In genomic region chr18:8704361-8705279, GRCh38 we compare ENCODE assay signal across 8 cellular contexts. TPM values are rescaled to one million over a fixed set of nuclear protein-coding genes. Genes with fewer than 3 reads are reported as not detected.
DNase-seq lines count a peak whose midpoint lies in the region; ATAC-seq and TF ChIP-seq lines count a peak whose summit lies in the region.

No MANE protein-coding gene starts in this region.

- H3K79me2 ChIP-seq in Loucy (ENCODE audit: insufficient read depth, low read length), result peaks cover 23% of the 10 kb centered on the region; the same call in 1 of the 2 replicates

- H3K9me2 ChIP-seq in Loucy (replicated peaks; ENCODE audit: low read depth, low read length), result no peaks in the 10 kb centered on the region

- H3K36me3 ChIP-seq in HAP-1 (replicated peaks) (0 out of 2 replicates have a peak, but pooled peaks cover 5% of the 10 kb centered on the region), Loucy (ENCODE audit: insufficient read depth, low read length) (no peaks in the 10 kb centered on the region), neuron (ENCODE audit: insufficient read depth, low read length) (no peaks in the 10 kb centered on the region), stomach smooth muscle (ENCODE audit: control insufficient read depth in 2 of 2, insufficient read depth in 2 of 2, low read length in 2 of 2) (no peaks in the 10 kb centered on the region)

- peak overlapping the region; percentile 94 for H2AFZ ChIP-seq in Loucy (ENCODE audit: low read length)
- peak overlapping the region; percentile 94 for H2AFZ ChIP-seq in neuron (ENCODE audit: low read depth, low read length)

- H3K4me2 ChIP-seq in Loucy (ENCODE audit: low read depth, low read length, poor library complexity, severe bottlenecking), result peak overlapping the region; percentile 96

- H3K9me3 ChIP-seq in HAP-1 (no peaks in the 10 kb centered on the region), Loucy (ENCODE audit: insufficient read depth, low read depth, low read length) (no peaks in the 10 kb centered on the region), neuron (ENCODE audit: low read length) (no peaks in the 10 kb centered on the region), stomach smooth muscle (ENCODE audit: control insufficient read depth in 2 of 2, low read length in 2 of 2) (no peaks in the 10 kb centered on the region)

- TF ChIP-seq CTCF in Loucy (conservative IDR thresholded peaks at IDR 0.05; ENCODE audit: low read length) (no peak), foreskin keratinocyte (conservative IDR thresholded peaks at IDR 0.05) (no peak)

- in situ Hi-C loops in HAP-1 (cut with MboI; ENCODE audit: low sequenced_read_pairs), result loop anchor here (5.0 kb wide), 1 partner anchor 288 kb away; no protein-coding TSS in a partner anchor

- DNase-seq in EH (ENCODE audit: low read depth) (peak; percentile 98), HAP-1 (ENCODE audit: low spot score in 2 of 2) (peak; percentile 77 to 93), SHP77 treated with DMSO at 0.1 percent for 48 hours (lab: John Stamatoyannopoulos, UW) (peak; percentile 43), foreskin keratinocyte (peak; percentile 53 to 69)
- peak; percentile 75 for DNase-seq in activated gamma-delta T cell treated with anti-CD3 and anti-CD28 coated beads, Interleukin-2, amount 50 U/mL, for 16 hours (ENCODE audit: low read depth)

- peaks cover 16% of the 10 kb centered on the region for H4K20me1 ChIP-seq in Loucy (ENCODE audit: insufficient read depth, low read length, poor library complexity, severe bottlenecking)

- H3K27me3 ChIP-seq in HAP-1 (ENCODE audit: low read depth) (no peaks in the 10 kb centered on the region), Loucy (ENCODE audit: insufficient read depth, low read length, poor library complexity, severe bottlenecking) (no peaks in the 10 kb centered on the region), foreskin keratinocyte (no peaks in the 10 kb centered on the region), neuron (ENCODE audit: insufficient read depth, low read length) (peaks cover 9% of the 10 kb centered on the region), stomach smooth muscle (ENCODE audit: control insufficient read depth in 1 of 2, insufficient read depth in 2 of 2, low read length in 2 of 2) (no peaks in the 10 kb centered on the region)

- no peaks in the 10 kb centered on the region; the same call in none of the 2 replicates for H3F3A ChIP-seq in Loucy (ENCODE audit: low read depth)

- H3K4me3 ChIP-seq in HAP-1, result peak overlapping the region; percentile 36
- peak overlapping the region; percentile 86 for H3K4me3 ChIP-seq in Loucy (ENCODE audit: low read length, poor library complexity, severe bottlenecking)
- H3K4me3 ChIP-seq in neuron (ENCODE audit: low read length), result peak overlapping the region; percentile 73
- peak overlapping the region; percentile 77 for H3K4me3 ChIP-seq in stomach smooth muscle (ENCODE audit: low read length in 2 of 2)

- peak; percentile 79 for ATAC-seq in foreskin keratinocyte

- H3K9ac ChIP-seq in Loucy (ENCODE audit: low read depth, low read length, poor library complexity, severe bottlenecking) (peak overlapping the region; percentile 80), stomach smooth muscle (ENCODE audit: low read length in 2 of 2) (peak overlapping the region; percentile 75 to 88)

- H3K4me1 ChIP-seq in HAP-1 (peaks cover 15% of the 10 kb centered on the region), Loucy (ENCODE audit: insufficient read depth, low read length, poor library complexity, severe bottlenecking) (peaks cover 28% of the 10 kb centered on the region), foreskin keratinocyte (peaks cover 6% of the 10 kb centered on the region), neuron (ENCODE audit: insufficient read depth, low read length) (peaks cover 10% of the 10 kb centered on the region), stomach smooth muscle (ENCODE audit: control insufficient read depth, insufficient read depth, low read length) (peaks cover 43% of the 10 kb centered on the region)

- H3K27ac ChIP-seq in foreskin keratinocyte (peak overlapping the region; percentile 31), stomach smooth muscle (ENCODE audit: low read length) (peak overlapping the region; percentile 93)

RNA-seq across cellular contexts. Expression of gene MTCL1, which starts 0.7 kb away (rescaled TPM):
- 24.4 and 28.8 TPM in 2 replicates for total RNA-seq in foreskin keratinocyte
- polyA plus RNA-seq in foreskin keratinocyte, result 6.9 and 8.4 TPM in 2 replicates

Comparison
In these comparisons a context has a peak if more than half of its experiments do, and no peak if none do; other contexts are left out.
1. Peak in every context shown above with its lines: DNase-seq, ATAC-seq, H3K4me3 ChIP-seq and H3K27ac ChIP-seq.
2. DNase-seq: peak in every context shown above with its lines; median percentile 98 in EH; 85 in HAP-1; 75 in activated gamma-delta T cell treated with anti-CD3 and anti-CD28 coated beads, Interleukin-2, amount 50 U/mL, for 16 hours; 61 in foreskin keratinocyte; 43 in SHP77 treated with DMSO at 0.1 percent for 48 hours.
3. H3K4me3 ChIP-seq: peak in every context shown above with its lines; median percentile 86 in Loucy; 77 in stomach smooth muscle; 73 in neuron; 36 in HAP-1.